ENCODE assay signal across 24 cellular contexts in genomic region chr3:57120040-57120802, GRCh38. TPM values are rescaled to one million over a fixed set of nuclear protein-coding genes. Genes with fewer than 3 reads are reported as not detected.
DNase-seq lines count a peak whose midpoint lies in the region; ATAC-seq and TF ChIP-seq lines count a peak whose summit lies in the region.
"Had no signal": no experiment of that assay in that cellular context is flagged by ENCODE, and none has a peak within 500 bp of the region (broad histone marks: within the 10 kb centered on the region; RNA-seq: fewer than 3 reads in every experiment).

No MANE protein-coding gene starts in this region.

- TF ChIP-seq CTCF in brain (conservative IDR thresholded peaks at IDR 0.05) (no peak), left lung (IDR thresholded peaks at IDR 0.05) (no peak), stomach (IDR thresholded peaks at IDR 0.05) (no peak)

- DNase-seq in SJCRH30 = peak; percentile 57 to 84
- DNase-seq in left lung = no peak
- DNase-seq in stomach = no peak
- DNase-seq in substantia nigra (lab: John Stamatoyannopoulos, UW) = no peak
- no peak for DNase-seq in trophoblast cell
- DNase-seq: activated CD4-positive, alpha-beta memory T cell treated with anti-CD3 and anti-CD28 coated beads for 36 hours; activated gamma-delta T cell treated with Interleukin-2 at 50 U/mL for 16 hours; CD4-positive, alpha-beta memory T cell; DMS153; GDM1; immature natural killer cell; NCI-H1092 treated with DMSO at 0.1 percent for 48 hours; NCI-H2107; NCI-H510A treated with DMSO at 0.1 percent for 48 hours; nucleus accumbens; right cardiac atrium; RPMI8226 had no signal

- no peaks in the 10 kb centered on the region for H3K27me3 Mint-ChIP-seq in brain

- peaks cover 23% of the 10 kb centered on the region for H3K36me3 Mint-ChIP-seq in brain
- H3K36me3 Mint-ChIP-seq: activated CD4-positive, alpha-beta memory T cell treated with anti-CD3 and anti-CD28 coated beads for 36 hours; CD4-positive, alpha-beta memory T cell; immature natural killer cell had no signal

- H3K79me2 ChIP-seq in trophoblast cell (ENCODE audit: control insufficient read depth, insufficient read depth, low read length, poor library complexity) = no peaks in the 10 kb centered on the region
- H3K79me2 ChIP-seq: hepatocyte had no signal

- H3K79me1 ChIP-seq in trophoblast cell (ENCODE audit: low read length) = no peaks in the 10 kb centered on the region

- H3K4me2 ChIP-seq in trophoblast cell (ENCODE audit: low read length) = no peak overlapping the region
- H3K4me2 ChIP-seq: hepatocyte had no signal

- H3K4me1 Mint-ChIP-seq in brain = peaks cover 41% of the 10 kb centered on the region
- H3K4me1 Mint-ChIP-seq: CD4-positive, alpha-beta memory T cell; immature natural killer cell had no signal

- H2AK5ac ChIP-seq in trophoblast cell (ENCODE audit: low read length) = no peak overlapping the region

- H3K9me3 Mint-ChIP-seq in brain = no peaks in the 10 kb centered on the region
- H3K9me3 Mint-ChIP-seq: activated CD4-positive, alpha-beta memory T cell treated with anti-CD3 and anti-CD28 coated beads for 36 hours; CD4-positive, alpha-beta memory T cell; dendritic cell treated with granulocyte-macrophage colony-stimulating factor and Interleukin-4, amounts not matched to agents 40 ng/mL and 50 ng/mL, for 4 days; immature natural killer cell had no signal

- H4K8ac ChIP-seq in trophoblast cell (ENCODE audit: low read depth, low read length) = no peak overlapping the region

- peak overlapping the region; percentile 53 to 92 (median 73) for H3K27ac Mint-ChIP-seq in brain
- H3K27ac Mint-ChIP-seq: activated CD4-positive, alpha-beta memory T cell treated with anti-CD3 and anti-CD28 coated beads for 36 hours; CD4-positive, alpha-beta memory T cell; dendritic cell treated with granulocyte-macrophage colony-stimulating factor and Interleukin-4, amounts not matched to agents 40 ng/mL and 50 ng/mL, for 4 days; immature natural killer cell had no signal

- no peak overlapping the region for H2AFZ ChIP-seq in trophoblast cell (ENCODE audit: insufficient read depth, low read length, poor library complexity)
- H2AFZ ChIP-seq: hepatocyte had no signal

- ATAC-seq in left lung (peak; percentile 81), HG02759 (IDR thresholded peaks at IDR 0.05; ENCODE audit: unreplicated experiment) (no peak)
- ATAC-seq: HepG2 had no signal

- TF ChIP-seq POLR2A in stomach (IDR thresholded peaks at IDR 0.05) = no peak

- H3K4ac ChIP-seq in trophoblast cell (ENCODE audit: low read depth, low read length) = no peak overlapping the region

- no peak overlapping the region for H2BK120ac ChIP-seq in trophoblast cell (ENCODE audit: insufficient read depth, low read length, poor library complexity)

- no peak overlapping the region for H3K18ac ChIP-seq in trophoblast cell (ENCODE audit: low read length)

- intact Hi-C loops in left lung (cut with DNase I) (no loop called here), stomach (cut with DNase I; ENCODE audit: low total_unique reads) (no loop called here)

- no peak overlapping the region for H3K14ac ChIP-seq in trophoblast cell (ENCODE audit: low read length)

- peaks cover 28% of the 10 kb centered on the region for H3K4me1 ChIP-seq in SJCRH30
- no peaks in the 10 kb centered on the region for H3K4me1 ChIP-seq in left lung
- peaks cover 0 to 17% (median 0%) of the 10 kb centered on the region in 4 donors for H3K4me1 ChIP-seq in stomach
- no peaks in the 10 kb centered on the region for H3K4me1 ChIP-seq in trophoblast cell (ENCODE audit: control insufficient read depth in 1 of 2, insufficient read depth in 2 of 2, low read length in 2 of 2)

- no peaks in the 10 kb centered on the region for H3K27me3 ChIP-seq in SJCRH30
- no peaks in the 10 kb centered on the region for H3K27me3 ChIP-seq in left lung
- H3K27me3 ChIP-seq in stomach = no peaks in the 10 kb centered on the region
- H3K27me3 ChIP-seq in trophoblast cell (ENCODE audit: insufficient read depth, low read length) = no peaks in the 10 kb centered on the region
- H3K27me3 ChIP-seq: hepatocyte had no signal

- H3K4me3 Mint-ChIP-seq in brain = no peak overlapping the region
- H3K4me3 Mint-ChIP-seq: activated CD4-positive, alpha-beta memory T cell treated with anti-CD3 and anti-CD28 coated beads for 36 hours; CD4-positive, alpha-beta memory T cell; dendritic cell treated with granulocyte-macrophage colony-stimulating factor and Interleukin-4, amounts not matched to agents 40 ng/mL and 50 ng/mL, for 4 days; immature natural killer cell had no signal

- H2BK5ac ChIP-seq in trophoblast cell (ENCODE audit: low read depth, low read length, poor library complexity) = no peak overlapping the region

- H4K91ac ChIP-seq in trophoblast cell (ENCODE audit: low read depth, low read length) = no peak overlapping the region

- H3K9ac ChIP-seq in trophoblast cell (ENCODE audit: low read length) = no peak overlapping the region

- H4K12ac ChIP-seq in trophoblast cell (ENCODE audit: low read depth, low read length) = no peak overlapping the region

- WGBS in stomach, 5 donors = 65 to 82% (median 80%) methylated on average over 8 of the region's 8 CpGs
- WGBS in trophoblast cell (ENCODE audit: extremely low coverage, insufficient coverage, insufficient read length) = no CpG with 5 or more reads among the region's 8 CpGs

- H3K9me3 ChIP-seq in SJCRH30 (replicated peaks) = no peaks in the 10 kb centered on the region
- no peaks in the 10 kb centered on the region for H3K9me3 ChIP-seq in left lung
- no peaks in the 10 kb centered on the region for H3K9me3 ChIP-seq in stomach
- H3K9me3 ChIP-seq in trophoblast cell (ENCODE audit: insufficient read depth, low read depth, low read length) = no peaks in the 10 kb centered on the region

- no peaks in the 10 kb centered on the region for H3K36me3 ChIP-seq in SJCRH30
- no peaks in the 10 kb centered on the region for H3K36me3 ChIP-seq in left lung
- no peaks in the 10 kb centered on the region for H3K36me3 ChIP-seq in stomach
- no peaks in the 10 kb centered on the region for H3K36me3 ChIP-seq in trophoblast cell (ENCODE audit: control insufficient read depth in 1 of 2, insufficient read depth in 2 of 2, low read length in 2 of 2)

- peak; percentile 3 for TF ChIP-seq EP300 in stomach (IDR thresholded peaks at IDR 0.05)

- no peak overlapping the region for H3K23ac ChIP-seq in trophoblast cell (ENCODE audit: low read length)

- no peak overlapping the region for H2BK12ac ChIP-seq in trophoblast cell (ENCODE audit: low read length)

- no peak overlapping the region for H3K4me3 ChIP-seq in SJCRH30
- no peak overlapping the region for H3K4me3 ChIP-seq in left lung
- H3K4me3 ChIP-seq in stomach = no peak overlapping the region
- H3K4me3 ChIP-seq in trophoblast cell (ENCODE audit: low read depth, low read length) = no peak overlapping the region
- H3K4me3 ChIP-seq: hepatocyte had no signal

- H3K27ac ChIP-seq in SJCRH30 (peak overlapping the region; percentile 93), left lung (no peak overlapping the region), stomach (peak overlapping the region in 2 of 5 donors; percentile 35 to 66), substantia nigra (ENCODE audit: low read depth, low read length, poor library complexity, severe bottlenecking) (no peak overlapping the region), trophoblast cell (ENCODE audit: low read depth, low read length) (no peak overlapping the region)
- H3K27ac ChIP-seq: hepatocyte, HL-60 had no signal

RNA-seq across cellular contexts. Expression of gene IL17RD, which starts 44.9 kb away (rescaled TPM):
- 36.0 and 38.4 TPM in 2 replicates for total RNA-seq in SJCRH30 (2014; rRNA removed; shearing (Covaris generic))
- polyA plus RNA-seq in brain (ENCODE audit: insufficient read depth, low read depth, low replicate concordance) (6.1 TPM), stomach (under 1 TPM in 2 of 3 donors, not detected in 1; 0.25 to 0.45 TPM)
- total RNA-seq in left lung (1 to 10 TPM; 1.1 to 2.4 TPM), stomach (10 to 100 TPM in 1 of 5 donors, 1 to 10 TPM in 3, under 1 TPM in 1; 0.72 to 10.1 (median 5.3) TPM)
- 2.7 and 3.2 TPM in 2 replicates for polyA plus RNA-seq in trophoblast cell (2013)
- total RNA-seq: CD4-positive, alpha-beta memory T cell had no signal
- polyA plus RNA-seq: CD4-positive, alpha-beta memory T cell; immature natural killer cell had no signal

RNA-seq across cellular contexts. Expression of gene SPATA12, which starts 59.8 kb away (rescaled TPM):
- total RNA-seq in SJCRH30 (2014; rRNA removed; shearing (Covaris generic)) = 0.10 TPM in 1 of 2 replicates, not detected in the other
- polyA plus RNA-seq in brain (ENCODE audit: insufficient read depth, low read depth, low replicate concordance) = not detected
- under 1 TPM; 0.17 to 0.21 TPM for total RNA-seq in left lung
- total RNA-seq in stomach = not detected
- under 1 TPM in 2 of 3 donors, not detected in 1; 0.05 to 0.31 TPM for polyA plus RNA-seq in stomach
- 0.05 and 0.07 TPM in 2 replicates for polyA plus RNA-seq in trophoblast cell (2013)
- total RNA-seq: activated CD4-positive, alpha-beta memory T cell treated with anti-CD3 and anti-CD28 coated beads for 36 hours; CD4-positive, alpha-beta memory T cell; lower leg skin; right cardiac atrium had no signal
- polyA plus RNA-seq: CD4-positive, alpha-beta memory T cell; immature natural killer cell had no signal

Comparison
In these comparisons a context has a peak if more than half of its experiments do, and no peak if none do; other contexts are left out.
1. DNase-seq: peak in SJCRH30 (2 of 2); none in left lung (0 of 2), stomach (single experiment), substantia nigra (0 of 49) and trophoblast cell (0 of 2).